ENCODE assay signal across 1 cellular context in genomic region chr9:3648266-3648665, GRCh38.
TF ChIP-seq lines count a peak whose summit lies in the region.

No MANE protein-coding gene starts in this region.

TF ChIP-seq in GM23338, 12 proteins besides CTCF, POLR2A, EP300 and RAD21 (continued from another document):
- no peak for TF ChIP-seq EZH2phosphoT487 (IDR thresholded peaks at IDR 0.05; ENCODE audit: unreplicated experiment)
- TF ChIP-seq POLR2AphosphoS5 (IDR thresholded peaks at IDR 0.05; ENCODE audit: low read depth): no peak
- no peak for TF ChIP-seq ZNF114 (CRISPR knock-in tag; IDR thresholded peaks at IDR 0.05)
- no peak for TF ChIP-seq NANOG (IDR thresholded peaks at IDR 0.05; ENCODE audit: borderline replicate concordance)
- no peak for TF ChIP-seq CREB1 (CRISPR knock-in tag; IDR thresholded peaks at IDR 0.05; ENCODE audit: low read depth)
- no peak for TF ChIP-seq ZNF331 (CRISPR knock-in tag; IDR thresholded peaks at IDR 0.05; ENCODE audit: low read depth)
- TF ChIP-seq REST (IDR thresholded peaks at IDR 0.05; ENCODE audit: unreplicated experiment): no peak
